ENCODE assay signal across 34 cellular contexts in genomic region chr2:232454630-232455029, GRCh38. TPM values are rescaled to one million over a fixed set of nuclear protein-coding genes. Genes with fewer than 3 reads are reported as not detected.
"Had no signal": no experiment of that assay in that cellular context is flagged by ENCODE, and none has a peak within 500 bp of the region (broad histone marks: within the 10 kb centered on the region; RNA-seq: fewer than 3 reads in every experiment).

No MANE protein-coding gene starts in this region.

- H3K27ac ChIP-seq: adrenal gland, breast epithelium, RWPE1, SJCRH30, WERI-Rb-1 had no signal

- DNase-seq: activated CD4-positive, alpha-beta memory T cell treated with anti-CD3 and anti-CD28 coated beads, Interleukin-2, amount 10 ng/mL, durations not matched to agents 7 days and 5 days; activated CD4-positive, alpha-beta T cell treated with anti-CD3 and anti-CD28 coated beads for 36 hours; activated CD4-positive, alpha-beta T cell treated with anti-CD3 and anti-CD28 coated beads, Interleukin-2, amount 50 U/mL, for 1 hour; activated gamma-delta T cell; activated naive CD4-positive, alpha-beta T cell treated with anti-CD3 and anti-CD28 coated beads, Interleukin-2, amount 50 U/mL, for 16 hours; activated naive CD8-positive, alpha-beta T cell treated with anti-CD3 and anti-CD28 coated beads, Interleukin-2, amount 10 ng/mL, durations not matched to agents 7 days and 5 days; activated T-cell treated with anti-CD3 and anti-CD28 coated beads for 4 hours; activated T-cell treated with anti-CD3 and anti-CD28 coated beads, Interleukin-2, amount 50 U/mL, for 48 hours; MG63; MV-4-11; NCI-H1092 treated with DMSO at 0.1 percent for 48 hours; NCI-H1417 treated with DMSO at 0.1 percent for 48 hours; NCI-H1694; NCI-H2029; NCI-H2107; NCI-H2171 treated with DMSO at 0.1 percent for 48 hours; NCI-H345; NCI-H510A; NCI-H526 treated with DMSO at 0.1 percent for 48 hours; NCI-H82; NK-92 treated with Interleukin-12 subunit alpha and Interleukin-12 subunit beta, amount 100 ng/mL, for 24 hours; OCI-M1; Right ventricle myocardium superior; SJCRH30; T-helper 17 cell; T-helper 9 cell; WERI-Rb-1 had no signal

- H3K27me3 ChIP-seq: MG63, Peyer's patch had no signal

- H3K4me3 ChIP-seq: adrenal gland, breast epithelium, MG63, Peyer's patch, SJCRH30 had no signal

- H3K36me3 ChIP-seq: adrenal gland, breast epithelium, MG63, Peyer's patch, SJCRH30, WERI-Rb-1 had no signal

- H3K4me1 ChIP-seq: adrenal gland, breast epithelium, Peyer's patch, SJCRH30 had no signal

- H3K9me3 ChIP-seq: adrenal gland, breast epithelium, MG63, Peyer's patch, SJCRH30 had no signal

- ATAC-seq: activated CD4-positive, alpha-beta T cell treated with anti-CD3 and anti-CD28 coated beads for 36 hours; activated T-helper 17 cell treated with anti-CD3 and anti-CD28 coated beads, Interleukin-2, amount 50 U/mL, for 72 hours; T-helper 17 cell had no signal

RNA-seq across cellular contexts. Expression of gene ALPI, which starts 1.3 kb away (rescaled TPM):
- total RNA-seq: activated CD4-positive, alpha-beta memory T cell treated with anti-CD3 and anti-CD28 coated beads, Interleukin-2, amount 10 ng/mL, durations not matched to agents 7 days and 5 days; activated CD4-positive, alpha-beta T cell treated with anti-CD3 and anti-CD28 coated beads for 36 hours; activated CD8-positive, alpha-beta memory T cell treated with anti-CD3 and anti-CD28 coated beads for 36 hours; activated naive CD8-positive, alpha-beta T cell treated with anti-CD3 and anti-CD28 coated beads, Interleukin-2, amount 10 ng/mL, durations not matched to agents 7 days and 5 days; activated T-helper 17 cell treated with anti-CD3 and anti-CD28 coated beads, Interleukin-2, amount 50 U/mL, for 72 hours; adrenal gland; aorta; Right ventricle myocardium superior; SJCRH30; T-helper 17 cell had no signal
- polyA plus RNA-seq: adrenal gland had no signal

RNA-seq across cellular contexts. Expression of gene ECEL1, which starts 33.0 kb away (rescaled TPM):
- total RNA-seq: activated CD4-positive, alpha-beta memory T cell treated with anti-CD3 and anti-CD28 coated beads, Interleukin-2, amount 10 ng/mL, durations not matched to agents 7 days and 5 days; activated naive CD8-positive, alpha-beta T cell treated with anti-CD3 and anti-CD28 coated beads, Interleukin-2, amount 10 ng/mL, durations not matched to agents 7 days and 5 days; activated T-helper 17 cell treated with anti-CD3 and anti-CD28 coated beads, Interleukin-2, amount 50 U/mL, for 72 hours; Peyer's patch; Right ventricle myocardium superior; SJCRH30; T-helper 17 cell had no signal
- polyA plus RNA-seq: aorta had no signal

RNA-seq across cellular contexts. Expression of gene ALPG, which starts 48.0 kb away (rescaled TPM):
- total RNA-seq: activated CD4-positive, alpha-beta memory T cell treated with anti-CD3 and anti-CD28 coated beads, Interleukin-2, amount 10 ng/mL, durations not matched to agents 7 days and 5 days; activated CD4-positive, alpha-beta T cell treated with anti-CD3 and anti-CD28 coated beads for 36 hours; activated CD8-positive, alpha-beta memory T cell treated with anti-CD3 and anti-CD28 coated beads for 36 hours; activated naive CD8-positive, alpha-beta T cell treated with anti-CD3 and anti-CD28 coated beads, Interleukin-2, amount 10 ng/mL, durations not matched to agents 7 days and 5 days; activated T-helper 17 cell treated with anti-CD3 and anti-CD28 coated beads, Interleukin-2, amount 50 U/mL, for 72 hours; adrenal gland; aorta; breast epithelium; Peyer's patch; Right ventricle myocardium superior; SJCRH30; T-helper 17 cell had no signal
- polyA plus RNA-seq: adrenal gland, aorta had no signal
